1 cellular context compared by ENCODE assay signal in the genomic region with DNA sequence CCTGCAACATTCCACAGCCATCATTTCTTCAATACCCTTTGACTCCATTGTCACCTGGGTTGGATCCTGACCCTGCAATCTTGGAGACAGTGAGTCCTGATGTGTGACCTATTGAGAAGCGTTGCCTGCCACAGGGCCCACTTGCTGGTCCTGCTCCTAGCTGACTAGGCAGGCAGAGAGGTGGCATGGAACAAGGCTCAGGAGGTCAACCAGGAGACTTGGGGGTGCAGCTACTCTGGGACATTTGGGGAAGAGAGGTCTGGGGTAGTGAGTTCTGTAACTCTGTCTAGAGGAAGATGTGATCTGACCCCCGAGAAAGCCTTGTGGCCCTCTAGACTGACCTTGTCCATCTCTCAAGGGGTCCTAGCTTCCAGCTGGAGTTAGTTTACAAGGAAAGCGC.
TF ChIP-seq lines count a peak whose summit lies in the region.

No MANE protein-coding gene starts in this region.

TF ChIP-seq in HepG2, 621 proteins besides CTCF, POLR2A, EP300 and RAD21:
- TF ChIP-seq CCAR2 (optimal IDR thresholded peaks at IDR 0.05; ENCODE audit: low read depth, low read length): no peak
- no peak for TF ChIP-seq PRPF4 (IDR thresholded peaks at IDR 0.05; ENCODE audit: low read depth, low read length, poor library complexity, severe bottlenecking)
- TF ChIP-seq, protein P1, sequence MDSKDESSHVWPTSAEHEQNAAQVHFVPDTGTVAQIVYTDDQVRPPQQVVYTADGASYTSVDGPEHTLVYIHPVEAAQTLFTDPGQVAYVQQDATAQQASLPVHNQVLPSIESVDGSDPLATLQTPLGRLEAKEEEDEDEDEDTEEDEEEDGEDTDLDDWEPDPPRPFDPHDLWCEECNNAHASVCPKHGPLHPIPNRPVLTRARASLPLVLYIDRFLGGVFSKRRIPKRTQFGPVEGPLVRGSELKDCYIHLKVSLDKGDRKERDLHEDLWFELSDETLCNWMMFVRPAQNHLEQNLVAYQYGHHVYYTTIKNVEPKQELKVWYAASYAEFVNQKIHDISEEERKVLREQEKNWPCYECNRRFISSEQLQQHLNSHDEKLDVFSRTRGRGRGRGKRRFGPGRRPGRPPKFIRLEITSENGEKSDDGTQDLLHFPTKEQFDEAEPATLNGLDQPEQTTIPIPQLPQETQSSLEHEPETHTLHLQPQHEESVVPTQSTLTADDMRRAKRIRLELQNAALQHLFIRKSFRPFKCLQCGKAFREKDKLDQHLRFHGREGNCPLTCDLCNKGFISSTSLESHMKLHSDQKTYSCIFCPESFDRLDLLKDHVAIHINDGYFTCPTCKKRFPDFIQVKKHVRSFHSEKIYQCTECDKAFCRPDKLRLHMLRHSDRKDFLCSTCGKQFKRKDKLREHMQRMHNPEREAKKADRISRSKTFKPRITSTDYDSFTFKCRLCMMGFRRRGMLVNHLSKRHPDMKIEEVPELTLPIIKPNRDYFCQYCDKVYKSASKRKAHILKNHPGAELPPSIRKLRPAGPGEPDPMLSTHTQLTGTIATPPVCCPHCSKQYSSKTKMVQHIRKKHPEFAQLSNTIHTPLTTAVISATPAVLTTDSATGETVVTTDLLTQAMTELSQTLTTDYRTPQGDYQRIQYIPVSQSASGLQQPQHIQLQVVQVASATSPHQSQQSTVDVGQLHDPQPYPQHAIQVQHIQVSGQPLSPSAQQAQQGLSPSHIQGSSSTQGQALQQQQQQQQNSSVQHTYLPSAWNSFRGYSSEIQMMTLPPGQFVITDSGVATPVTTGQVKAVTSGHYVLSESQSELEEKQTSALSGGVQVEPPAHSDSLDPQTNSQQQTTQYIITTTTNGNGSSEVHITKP (CRISPR knock-in tag; IDR thresholded peaks at IDR 0.05; ENCODE audit: low read depth): no peak
- TF ChIP-seq RBAK (CRISPR knock-in tag; IDR thresholded peaks at IDR 0.05): no peak
- no peak for TF ChIP-seq ZNF674 (CRISPR knock-in tag; IDR thresholded peaks at IDR 0.05; ENCODE audit: low read depth)
- no peak for TF ChIP-seq ZNF790 (CRISPR knock-in tag; IDR thresholded peaks at IDR 0.05; ENCODE audit: borderline replicate concordance)
- no peak for TF ChIP-seq NR2F6 (IDR thresholded peaks at IDR 0.05)
- no peak for TF ChIP-seq NR2F6 (CRISPR knock-in tag; IDR thresholded peaks at IDR 0.05)
- no peak for TF ChIP-seq ZSCAN30 (CRISPR knock-in tag; IDR thresholded peaks at IDR 0.05)
- TF ChIP-seq ZNF441 (CRISPR knock-in tag; IDR thresholded peaks at IDR 0.05; ENCODE audit: borderline replicate concordance): no peak
- TF ChIP-seq ZSCAN20 (CRISPR knock-in tag; IDR thresholded peaks at IDR 0.05; ENCODE audit: borderline replicate concordance): no peak
- TF ChIP-seq HDAC6 (IDR thresholded peaks at IDR 0.05; ENCODE audit: low read depth, low read length): no peak
- TF ChIP-seq ZNF660 (CRISPR knock-in tag; IDR thresholded peaks at IDR 0.05; ENCODE audit: borderline replicate concordance, low read depth): no peak
- no peak for TF ChIP-seq PITX1 (CRISPR knock-in tag; IDR thresholded peaks at IDR 0.05)
- TF ChIP-seq CBFB (CRISPR knock-in tag; IDR thresholded peaks at IDR 0.05): no peak
